ENCODE assay signal across 29 cellular contexts in the genomic region with DNA sequence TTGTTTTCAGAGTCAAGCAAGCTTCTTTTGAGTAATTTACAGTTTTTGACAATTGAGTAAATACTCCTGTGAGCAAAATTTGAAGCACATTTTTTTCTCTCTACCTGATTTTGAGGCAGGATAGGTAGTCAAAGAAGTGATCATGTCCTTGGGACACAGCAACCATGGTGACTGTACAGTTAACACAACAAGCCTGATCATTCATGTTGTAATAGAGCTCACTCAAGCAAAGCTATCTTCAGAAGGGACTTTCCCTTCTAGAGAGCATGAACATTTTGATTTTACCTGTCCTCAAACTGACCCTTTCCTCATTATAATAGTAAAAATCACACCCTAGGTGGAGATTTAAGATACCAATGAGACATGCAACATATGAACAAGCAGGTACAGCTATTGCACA.
"Had no signal": no experiment of that assay in that cellular context is flagged by ENCODE, and none has a peak within 500 bp of the region (broad histone marks: within the 10 kb centered on the region; RNA-seq: fewer than 3 reads in every experiment).

No MANE protein-coding gene starts in this region.

- DNase-seq: activated CD4-positive, alpha-beta memory T cell treated with anti-CD3 and anti-CD28 coated beads for 36 hours; activated CD4-positive, alpha-beta T cell treated with anti-CD3 and anti-CD28 coated beads, Interleukin-2, amount 10 ng/mL, durations not matched to agents 24 days and 14 days; activated CD8-positive, alpha-beta memory T cell treated with anti-CD3 and anti-CD28 coated beads, Interleukin-2, amount 50 U/mL, for 4 hours; activated effector memory CD4-positive, alpha-beta T cell treated with anti-CD3 and anti-CD28 coated beads, Interleukin-2, amount 50 U/mL, for 16 hours; activated naive CD4-positive, alpha-beta T cell treated with anti-CD3 and anti-CD28 coated beads for 36 hours; activated naive CD8-positive, alpha-beta T cell treated with anti-CD3 and anti-CD28 coated beads for 36 hours; activated T-cell treated with anti-CD3 and anti-CD28 coated beads, Interleukin-2, amount 50 U/mL, for 1 hour; adrenal gland; aorta; body of pancreas; cerebellar nuclear complex; colonic mucosa; dorsolateral prefrontal cortex; effector memory CD4-positive, alpha-beta T cell; erythroblast; hippocampal formation; kidney; left ventricle myocardium superior; mucosa of descending colon; right cardiac atrium; stimulated activated CD4-positive, alpha-beta T cell treated with anti-CD3 and anti-CD28 coated beads, Interleukin-4, amount 100 ng/mL, for 1 hour; stimulated activated naive CD8-positive, alpha-beta T cell treated with anti-CD3 and anti-CD28 coated beads, Interleukin-15, Interleukin-2, amounts not matched to agents 100 U/mL and 50 U/mL, for 24 hours; T-helper 17 cell; T1000; upper lobe of left lung; WERI-Rb-1 had no signal

- H3K27ac ChIP-seq: adrenal gland, body of pancreas, colonic mucosa, dorsolateral prefrontal cortex, gastroesophageal sphincter, upper lobe of left lung, WERI-Rb-1 had no signal

- H3K4me1 ChIP-seq: adrenal gland, colonic mucosa, gastroesophageal sphincter, upper lobe of left lung had no signal

- H3K36me3 ChIP-seq: adrenal gland, colonic mucosa, gastroesophageal sphincter, upper lobe of left lung, WERI-Rb-1 had no signal

- H3K4me3 ChIP-seq: adrenal gland, body of pancreas, colonic mucosa, dorsolateral prefrontal cortex, gastroesophageal sphincter, mucosa of descending colon, upper lobe of left lung had no signal

- H3K9me3 ChIP-seq: adrenal gland, body of pancreas, colonic mucosa, gastroesophageal sphincter, mucosa of descending colon, upper lobe of left lung had no signal

- H3K27me3 ChIP-seq: adrenal gland, body of pancreas, colonic mucosa, gastroesophageal sphincter, upper lobe of left lung had no signal

- ATAC-seq: activated CD4-positive, CD25-positive, alpha-beta regulatory T cell treated with anti-CD3 and anti-CD28 coated beads, Interleukin-2, amount 50 U/mL, for 24 hours; body of pancreas; gastroesophageal sphincter; left ventricle myocardium superior; mucosa of descending colon; natural killer cell treated with Interleukin-12 subunit alpha and Interleukin-12 subunit beta and Interleukin-15 and Interleukin-18, amount 100 ng/mL, for 72 hours; right cardiac atrium; stimulated activated naive CD8-positive, alpha-beta T cell treated with anti-CD3 and anti-CD28 coated beads, Interleukin-15, Interleukin-2, amounts not matched to agents 100 U/mL and 50 U/mL, for 24 hours; T-helper 17 cell had no signal
